1 cellular context compared by ENCODE assay signal in genomic region chr22:24002272-24002671, GRCh38.
TF ChIP-seq lines count a peak whose summit lies in the region.

No MANE protein-coding gene starts in this region.

TF ChIP-seq in GM23338, 12 proteins besides CTCF, POLR2A, EP300 and RAD21:
- TF ChIP-seq ZNF462 (CRISPR knock-in tag; IDR thresholded peaks at IDR 0.05) (no peak), POLR2AphosphoS5 (IDR thresholded peaks at IDR 0.05; ENCODE audit: low read depth) (no peak), ZNF114 (CRISPR knock-in tag; IDR thresholded peaks at IDR 0.05) (no peak), STAT1 (IDR thresholded peaks at IDR 0.05; ENCODE audit: unreplicated experiment) (no peak), EZH2 (IDR thresholded peaks at IDR 0.05; ENCODE audit: low read depth, unreplicated experiment) (no peak), EZH2phosphoT487 (IDR thresholded peaks at IDR 0.05; ENCODE audit: unreplicated experiment) (no peak), JUNB (IDR thresholded peaks at IDR 0.05; ENCODE audit: unreplicated experiment) (no peak), ETS1 (IDR thresholded peaks at IDR 0.05) (no peak), REST (IDR thresholded peaks at IDR 0.05; ENCODE audit: unreplicated experiment) (no peak), ZNF331 (CRISPR knock-in tag; IDR thresholded peaks at IDR 0.05; ENCODE audit: low read depth) (no peak), NANOG (IDR thresholded peaks at IDR 0.05; ENCODE audit: borderline replicate concordance) (no peak), CREB1 (CRISPR knock-in tag; IDR thresholded peaks at IDR 0.05; ENCODE audit: low read depth) (no peak)
